In the genomic region with DNA sequence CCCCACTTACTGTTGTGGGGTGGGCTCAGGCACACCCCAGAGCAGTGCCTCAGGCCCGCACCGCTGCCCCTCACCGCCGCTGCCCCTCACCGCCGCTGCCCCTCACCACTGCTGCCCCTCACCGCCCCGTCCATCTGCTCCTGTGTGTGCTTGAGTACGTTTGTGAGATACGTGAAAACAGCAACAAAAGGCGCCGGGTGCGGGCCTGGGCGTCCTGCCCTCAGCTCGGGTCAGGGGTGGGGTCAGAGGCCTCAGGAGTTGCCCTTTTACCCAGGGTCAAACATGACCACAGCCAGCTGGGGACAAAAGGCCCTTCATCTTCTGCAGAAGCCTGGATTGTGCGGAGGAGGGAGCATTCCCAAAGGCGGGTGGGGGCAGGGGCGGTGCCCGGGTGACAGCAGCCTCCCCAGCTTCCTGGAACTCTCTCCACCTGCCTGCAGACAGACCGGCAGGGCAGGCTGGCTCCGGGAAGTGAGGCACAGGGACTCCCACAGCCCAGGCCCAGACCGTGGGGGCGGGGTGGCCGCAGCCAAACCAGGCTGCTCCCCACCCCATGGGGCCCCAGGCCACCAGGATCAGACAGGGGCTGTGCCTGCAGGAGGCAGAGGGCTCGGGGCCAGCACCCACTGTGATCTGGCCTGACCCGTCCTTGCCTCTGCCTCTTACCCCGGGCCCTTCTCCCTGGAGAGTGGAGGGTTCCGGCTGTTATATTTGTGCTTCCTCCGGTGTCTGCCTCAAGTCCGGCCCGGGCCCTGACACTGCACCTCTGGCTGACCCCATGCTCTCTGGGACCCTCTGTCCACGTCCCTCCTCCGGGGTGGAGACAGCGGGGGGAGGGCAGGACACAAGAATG, we compare ENCODE assay signal across 9 cellular contexts. TPM values are rescaled to one million over a fixed set of nuclear protein-coding genes. Genes with fewer than 3 reads are reported as not detected.
A peak's percentile ranks its signal among the peaks of the same experiment; 100 is the strongest.
DNase-seq lines count a peak whose midpoint lies in the region; ATAC-seq and TF ChIP-seq lines count a peak whose summit lies in the region.
"Had no signal": no experiment of that assay in that cellular context is flagged by ENCODE, and none has a peak within 500 bp of the region (broad histone marks: within the 10 kb centered on the region; RNA-seq: fewer than 3 reads in every experiment).

No MANE protein-coding gene starts in this region.

- intact Hi-C loops in activated CD4-positive, alpha-beta T cell treated with anti-CD3 and anti-CD28 coated beads for 36 hours (cut with DNase I, micrococcal nuclease), result no loop called here

- peak overlapping the region; percentile 37 for H3K27ac Mint-ChIP-seq in activated CD4-positive, alpha-beta T cell treated with anti-CD3 and anti-CD28 coated beads for 36 hours
- no peak overlapping the region for H3K27ac Mint-ChIP-seq in activated CD4-positive, alpha-beta T cell treated with anti-CD3 and anti-CD28 coated beads, Interleukin-2, amount 10 ng/mL, durations not matched to agents 7 days and 5 days
- H3K27ac Mint-ChIP-seq in WTC11, result no peak overlapping the region; the same call in 1 of the 2 replicates

- CTCF ChIA-PET in activated CD4-positive, alpha-beta T cell treated with anti-CD3 and anti-CD28 coated beads for 36 hours (lab: Charles Lee), result interaction anchor here (0.7 kb wide), 1 partner anchor 10 kb away, joined by 3 read pairs; no protein-coding TSS in a partner anchor
- CTCF ChIA-PET in activated CD4-positive, alpha-beta T cell treated with anti-CD3 and anti-CD28 coated beads, Interleukin-2, amount 10 ng/mL, durations not matched to agents 7 days and 5 days (lab: Charles Lee), result no interaction called here
- CTCF ChIA-PET in WTC11 (lab: Charles Lee), result interaction anchor here (0.5 to 2.1 kb wide), 10 partner anchors 13 to 81 kb away, joined by 3 to 11 read pairs (median 5); a partner anchor contains a TSS

- POLR2A ChIA-PET in activated CD4-positive, alpha-beta T cell treated with anti-CD3 and anti-CD28 coated beads for 36 hours (lab: Charles Lee), result no interaction called here
- POLR2A ChIA-PET in activated CD4-positive, alpha-beta T cell treated with anti-CD3 and anti-CD28 coated beads, Interleukin-2, amount 10 ng/mL, durations not matched to agents 7 days and 5 days (lab: Charles Lee), result interaction anchor here (0.6 kb wide), 1 partner anchor 26 kb away, joined by 3 read pairs; a partner anchor contains a TSS
- POLR2A ChIA-PET in WTC11 (lab: Charles Lee), result interaction anchor here (0.6 to 2.5 kb wide), 8 partner anchors 8 to 77 kb away, joined by 3 to 7 read pairs (median 6); a partner anchor contains a TSS

- peak overlapping the region; percentile 13 for H3K4me3 ChIP-seq in iPS-15b (ENCODE audit: low read depth, low read length)
- peak overlapping the region in 1 of 3 donors; percentile 2 for H3K4me3 ChIP-seq in skeletal muscle tissue (ENCODE audit: low read length in 3 of 3)
- H3K4me3 ChIP-seq: SJSA1 had no signal

- peaks cover 3% of the 10 kb centered on the region for H3K27me3 ChIP-seq in iPS-15b (ENCODE audit: control insufficient read depth, insufficient read depth, low read length)
- peaks cover 0 to 37% (median 17%) of the 10 kb centered on the region in 3 donors for H3K27me3 ChIP-seq in skeletal muscle tissue (ENCODE audit: control insufficient read depth in 3 of 3, insufficient read depth in 3 of 3, low read length in 3 of 3)

- peaks cover 21% of the 10 kb centered on the region for H3K27me3 Mint-ChIP-seq in activated CD4-positive, alpha-beta T cell treated with anti-CD3 and anti-CD28 coated beads for 36 hours
- H3K27me3 Mint-ChIP-seq in activated CD4-positive, alpha-beta T cell treated with anti-CD3 and anti-CD28 coated beads, Interleukin-2, amount 10 ng/mL, durations not matched to agents 7 days and 5 days, result peaks cover 20% of the 10 kb centered on the region
- H3K27me3 Mint-ChIP-seq in WTC11 (ENCODE audit: low read depth), result peaks cover 6% of the 10 kb centered on the region; the same call in 1 of the 2 replicates

- H3K9me3 Mint-ChIP-seq in activated CD4-positive, alpha-beta T cell treated with anti-CD3 and anti-CD28 coated beads for 36 hours (ENCODE audit: low read depth), result no peaks in the 10 kb centered on the region
- no peaks in the 10 kb centered on the region for H3K9me3 Mint-ChIP-seq in activated CD4-positive, alpha-beta T cell treated with anti-CD3 and anti-CD28 coated beads, Interleukin-2, amount 10 ng/mL, durations not matched to agents 7 days and 5 days
- no peaks in the 10 kb centered on the region for H3K9me3 Mint-ChIP-seq in WTC11

- H3K9me3 ChIP-seq in iPS-15b (ENCODE audit: control insufficient read depth, insufficient read depth, low read length) (no peaks in the 10 kb centered on the region), skeletal muscle tissue (ENCODE audit: control insufficient read depth in 3 of 3, low read length in 3 of 3) (no peaks in the 10 kb centered on the region)
- H3K9me3 ChIP-seq: SJSA1 had no signal

- H3K9ac ChIP-seq in iPS-15b (ENCODE audit: low read depth, low read length) (peak overlapping the region; percentile 70), skeletal muscle tissue (ENCODE audit: low read depth in 1 of 3, low read length in 3 of 3) (peak overlapping the region in 2 of 3 donors; percentile 25 to 45)

- no peak overlapping the region for H3K4me3 Mint-ChIP-seq in activated CD4-positive, alpha-beta T cell treated with anti-CD3 and anti-CD28 coated beads for 36 hours
- no peak overlapping the region for H3K4me3 Mint-ChIP-seq in activated CD4-positive, alpha-beta T cell treated with anti-CD3 and anti-CD28 coated beads, Interleukin-2, amount 10 ng/mL, durations not matched to agents 7 days and 5 days
- peak overlapping the region; percentile 31; the same call in 1 of the 2 replicates for H3K4me3 Mint-ChIP-seq in WTC11

- H3K4me1 ChIP-seq in iPS-15b (ENCODE audit: control insufficient read depth, insufficient read depth, low read length) (peaks cover 7% of the 10 kb centered on the region), skeletal muscle tissue (ENCODE audit: control insufficient read depth in 3 of 3, insufficient read depth in 3 of 3, low read length in 3 of 3) (peaks cover 57 to 68% (median 66%) of the 10 kb centered on the region in 3 donors)

- peaks cover 12% of the 10 kb centered on the region for H3K4me1 Mint-ChIP-seq in activated CD4-positive, alpha-beta T cell treated with anti-CD3 and anti-CD28 coated beads for 36 hours
- peaks cover 9% of the 10 kb centered on the region for H3K4me1 Mint-ChIP-seq in activated CD4-positive, alpha-beta T cell treated with anti-CD3 and anti-CD28 coated beads, Interleukin-2, amount 10 ng/mL, durations not matched to agents 7 days and 5 days
- peaks cover 32% of the 10 kb centered on the region for H3K4me1 Mint-ChIP-seq in WTC11

- no peak for ATAC-seq in activated CD4-positive, alpha-beta T cell treated with anti-CD3 and anti-CD28 coated beads for 36 hours
- ATAC-seq in WTC11 (peak; percentile 38), GM19023 (IDR thresholded peaks at IDR 0.05; ENCODE audit: unreplicated experiment) (no peak), GM19463 (IDR thresholded peaks at IDR 0.05; ENCODE audit: unreplicated experiment) (no peak)

- no peaks in the 10 kb centered on the region for H3K36me3 Mint-ChIP-seq in activated CD4-positive, alpha-beta T cell treated with anti-CD3 and anti-CD28 coated beads for 36 hours (ENCODE audit: low read depth)
- H3K36me3 Mint-ChIP-seq in activated CD4-positive, alpha-beta T cell treated with anti-CD3 and anti-CD28 coated beads, Interleukin-2, amount 10 ng/mL, durations not matched to agents 7 days and 5 days (ENCODE audit: low read depth), result no peaks in the 10 kb centered on the region
- no peaks in the 10 kb centered on the region for H3K36me3 Mint-ChIP-seq in WTC11

- no peak for DNase-seq in activated CD4-positive, alpha-beta T cell treated with anti-CD3 and anti-CD28 coated beads for 36 hours
- no peak for DNase-seq in activated CD4-positive, alpha-beta T cell treated with anti-CD3 and anti-CD28 coated beads, Interleukin-2, amount 10 ng/mL, durations not matched to agents 7 days and 5 days
- DNase-seq in WTC11 (ENCODE audit: low spot score), result peak; percentile 71
- DNase-seq in activated CD8-positive, alpha-beta memory T cell treated with anti-CD3 and anti-CD28 coated beads, Interleukin-2, amount 50 U/mL, for 4 hours, result no peak

- no peak for TF ChIP-seq CTCF in WTC11 (IDR thresholded peaks at IDR 0.05)

- H3K27ac ChIP-seq in skeletal muscle tissue (ENCODE audit: low read depth, low read length), result peak overlapping the region; percentile 82
- H3K27ac ChIP-seq: SJSA1 had no signal

- H3K36me3 ChIP-seq in iPS-15b (ENCODE audit: control insufficient read depth, insufficient read depth, low read length) (no peaks in the 10 kb centered on the region), skeletal muscle tissue (ENCODE audit: control insufficient read depth in 3 of 3, insufficient read depth in 3 of 3, low read length in 3 of 3) (no peaks in the 10 kb centered on the region)
- H3K36me3 ChIP-seq: SJSA1 had no signal

RNA-seq across cellular contexts. Expression of a gene that starts 2.3 kb away (rescaled TPM):
- under 1 TPM; 0.56 to 0.78 TPM for total RNA-seq in activated CD4-positive, alpha-beta T cell treated with anti-CD3 and anti-CD28 coated beads for 36 hours
- under 1 TPM; 0.10 to 0.12 TPM for total RNA-seq in activated CD4-positive, alpha-beta T cell treated with anti-CD3 and anti-CD28 coated beads, Interleukin-2, amount 10 ng/mL, durations not matched to agents 7 days and 5 days
- total RNA-seq in WTC11 (2021), result 28.3 to 35.5 TPM (median 28.3 TPM) in 3 replicates
- 11.0 TPM for total RNA-seq in skeletal muscle tissue

RNA-seq across cellular contexts. Expression of a gene that starts 12.1 kb away (rescaled TPM):
- total RNA-seq in activated CD4-positive, alpha-beta T cell treated with anti-CD3 and anti-CD28 coated beads for 36 hours, result not detected
- total RNA-seq in activated CD4-positive, alpha-beta T cell treated with anti-CD3 and anti-CD28 coated beads, Interleukin-2, amount 10 ng/mL, durations not matched to agents 7 days and 5 days, result not detected
- total RNA-seq in WTC11 (2021) (1.6 to 2.8 TPM (median 1.9 TPM) in 3 replicates), skeletal muscle tissue (5.7 TPM)
- total RNA-seq: SJSA1 had no signal

RNA-seq across cellular contexts. Expression of a gene that starts 16.3 kb away (rescaled TPM):
- under 1 TPM; 0.30 to 0.39 TPM for total RNA-seq in activated CD4-positive, alpha-beta T cell treated with anti-CD3 and anti-CD28 coated beads for 36 hours
- total RNA-seq in activated CD4-positive, alpha-beta T cell treated with anti-CD3 and anti-CD28 coated beads, Interleukin-2, amount 10 ng/mL, durations not matched to agents 7 days and 5 days, result under 1 TPM; 0.17 to 0.69 TPM
- 0.60 to 0.94 TPM (median 0.61 TPM) in 3 replicates for total RNA-seq in WTC11 (2021)
- total RNA-seq in skeletal muscle tissue, result not detected
- total RNA-seq: SJSA1 had no signal

RNA-seq across cellular contexts. Expression of a gene that starts 26.1 kb away (rescaled TPM):
- 100 to 1,000 TPM; 126 to 143 TPM for total RNA-seq in activated CD4-positive, alpha-beta T cell treated with anti-CD3 and anti-CD28 coated beads for 36 hours
- total RNA-seq in activated CD4-positive, alpha-beta T cell treated with anti-CD3 and anti-CD28 coated beads, Interleukin-2, amount 10 ng/mL, durations not matched to agents 7 days and 5 days, result 100 to 1,000 TPM in 1 of 2 experiments, 10 to 100 TPM in 1; 98.6 to 107 TPM
- total RNA-seq in WTC11 (2021), result 126 to 156 TPM (median 134 TPM) in 3 replicates
- 75.7 TPM for total RNA-seq in skeletal muscle tissue

RNA-seq across cellular contexts. Expression of a gene that starts 34.0 kb away (rescaled TPM):
- total RNA-seq in activated CD4-positive, alpha-beta T cell treated with anti-CD3 and anti-CD28 coated beads for 36 hours, result 10 to 100 TPM; 73.6 to 89.7 TPM
- total RNA-seq in activated CD4-positive, alpha-beta T cell treated with anti-CD3 and anti-CD28 coated beads, Interleukin-2, amount 10 ng/mL, durations not matched to agents 7 days and 5 days, result 100 to 1,000 TPM; 122 to 131 TPM
- 117 to 142 TPM (median 117 TPM) in 3 replicates for total RNA-seq in WTC11 (2021)
- total RNA-seq in skeletal muscle tissue, result 55.3 TPM
